8 cellular contexts compared by ENCODE assay signal in the genomic region with DNA sequence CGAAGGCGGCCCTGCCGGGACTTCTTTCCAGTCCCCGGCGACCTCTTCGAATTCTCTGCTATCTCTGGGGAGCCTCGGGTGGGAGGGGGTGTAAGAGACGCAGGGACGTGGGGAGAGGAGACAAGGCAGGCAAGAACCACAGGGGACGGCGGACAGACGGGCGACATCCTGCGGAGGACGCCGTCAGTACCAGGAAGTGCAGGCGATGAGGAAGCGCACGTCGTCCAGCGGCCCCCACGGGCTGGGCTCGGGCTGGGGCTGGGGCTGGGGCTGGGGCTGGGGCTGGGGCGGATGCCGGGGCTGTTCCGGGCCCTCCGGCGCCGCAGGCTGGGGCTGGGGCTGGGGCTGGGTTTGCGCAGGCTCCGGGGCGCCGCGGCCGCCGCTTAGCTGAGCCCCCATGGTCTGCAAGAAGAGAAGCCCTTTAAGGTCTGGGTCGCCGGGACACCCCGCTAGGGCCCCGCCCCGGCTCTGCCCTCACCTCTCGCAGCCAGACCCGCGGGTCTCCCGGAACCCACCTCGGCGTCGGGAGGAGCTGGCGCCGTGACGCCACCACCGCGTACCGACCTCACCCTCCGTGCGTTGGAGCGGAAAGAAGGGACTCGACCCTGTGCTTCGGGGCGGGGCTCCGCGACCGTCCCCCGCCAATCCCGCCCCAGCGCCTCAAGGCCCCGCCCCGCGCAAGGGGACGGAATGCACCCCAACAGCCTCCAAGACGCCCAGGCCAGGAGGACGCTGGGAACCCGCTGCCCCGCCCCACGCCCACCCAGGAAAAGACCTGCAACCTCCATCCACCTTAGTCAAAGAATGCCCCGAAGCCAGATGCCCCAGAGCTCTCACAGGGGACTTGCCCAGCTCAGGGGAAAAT. TPM values are rescaled to one million over a fixed set of nuclear protein-coding genes. Genes with fewer than 3 reads are reported as not detected.
DNase-seq lines count a peak whose midpoint lies in the region; ATAC-seq and TF ChIP-seq lines count a peak whose summit lies in the region.

A gene (minus strand): TSS at position 592 of the 865 bp plus-strand sequence. CDS start 193 bp downstream, at position 399.

- H3K27ac ChIP-seq in colonic mucosa, result peak within 1 kb of the TSS; percentile 98

- H3K36me3 ChIP-seq in colonic mucosa, result peaks cover 14% of the 10 kb centered on the region

- intact Hi-C loops in colonic mucosa (cut with DNase I), result no loop called here
- intact Hi-C loops in left colon (cut with DNase I, micrococcal nuclease), result no loop called here

- H3K27me3 ChIP-seq in colonic mucosa, result no peaks in the 10 kb centered on the region

- no peaks in the 10 kb centered on the region for H3K9me3 ChIP-seq in colonic mucosa

- ATAC-seq in GM18868 (IDR thresholded peaks at IDR 0.05; ENCODE audit: unreplicated experiment), result peak; percentile 82
- ATAC-seq in HG03103 (IDR thresholded peaks at IDR 0.05; ENCODE audit: low read depth, unreplicated experiment), result peak; percentile 73
- ATAC-seq in left colon, result peak; percentile 87

- H3K4me1 ChIP-seq in colonic mucosa, result peaks cover 5% of the 10 kb centered on the region

- H3K9ac ChIP-seq in colonic mucosa (ENCODE audit: low read depth in 2 of 2, low read length in 2 of 2), result peak within 1 kb of the TSS; percentile 90 to 96

- H3K4me3 ChIP-seq in AG09309 (ENCODE audit: control insufficient read depth, low read depth, low read length) (peak within 1 kb of the TSS; percentile 74), colonic mucosa (peak within 1 kb of the TSS; percentile 89)

- DNase-seq in AG09309 (ENCODE audit: low read depth) (peak; percentile 32), NCI-H345 (lab: John Stamatoyannopoulos, UW) (peak; percentile 91), colonic mucosa (peak; percentile 92), left colon (peak; percentile 89 to 94)
- peak; percentile 93 for DNase-seq in activated CD4-positive, alpha-beta T cell treated with anti-CD3 and anti-CD28 coated beads for 48 hours
- DNase-seq in stimulated activated CD4-positive, alpha-beta T cell treated with anti-CD3 and anti-CD28 coated beads, Interleukin-1b, Interleukin-23, amount 100 ng/mL, for 4 hours (ENCODE audit: low read depth in 2 of 2), result peak; percentile 78 to 85

- peak; percentile 34 for TF ChIP-seq CTCF in AG09309 (IDR thresholded peaks at IDR 0.05; ENCODE audit: control insufficient read depth, insufficient read depth, low read depth, low read length, missing control alignments)
- no peak for TF ChIP-seq CTCF in colonic mucosa (IDR thresholded peaks at IDR 0.05)

RNA-seq across cellular contexts. Expression of the gene that starts here (rescaled TPM):
- total RNA-seq in colonic mucosa, result 100 to 1,000 TPM in 1 of 2 donors, 10 to 100 TPM in 1; 83.9 to 123 TPM
- total RNA-seq in left colon, result 100 to 1,000 TPM; 109 to 140 TPM

Comparison
In these comparisons a context has a peak if more than half of its experiments do, and no peak if none do; other contexts are left out.
1. Peak in every context shown above with its lines: DNase-seq, ATAC-seq, H3K4me3 ChIP-seq and H3K27ac ChIP-seq.
2. DNase-seq: peak in every context shown above with its lines; median percentile 93 in activated CD4-positive, alpha-beta T cell treated with anti-CD3 and anti-CD28 coated beads for 48 hours; 92 in colonic mucosa; 92 in left colon; 91 in NCI-H345; 82 in stimulated activated CD4-positive, alpha-beta T cell treated with anti-CD3 and anti-CD28 coated beads, Interleukin-1b, Interleukin-23, amount 100 ng/mL, for 4 hours; 32 in AG09309.